Comparison of ENCODE assay signal across 8 cellular contexts in the genomic region with DNA sequence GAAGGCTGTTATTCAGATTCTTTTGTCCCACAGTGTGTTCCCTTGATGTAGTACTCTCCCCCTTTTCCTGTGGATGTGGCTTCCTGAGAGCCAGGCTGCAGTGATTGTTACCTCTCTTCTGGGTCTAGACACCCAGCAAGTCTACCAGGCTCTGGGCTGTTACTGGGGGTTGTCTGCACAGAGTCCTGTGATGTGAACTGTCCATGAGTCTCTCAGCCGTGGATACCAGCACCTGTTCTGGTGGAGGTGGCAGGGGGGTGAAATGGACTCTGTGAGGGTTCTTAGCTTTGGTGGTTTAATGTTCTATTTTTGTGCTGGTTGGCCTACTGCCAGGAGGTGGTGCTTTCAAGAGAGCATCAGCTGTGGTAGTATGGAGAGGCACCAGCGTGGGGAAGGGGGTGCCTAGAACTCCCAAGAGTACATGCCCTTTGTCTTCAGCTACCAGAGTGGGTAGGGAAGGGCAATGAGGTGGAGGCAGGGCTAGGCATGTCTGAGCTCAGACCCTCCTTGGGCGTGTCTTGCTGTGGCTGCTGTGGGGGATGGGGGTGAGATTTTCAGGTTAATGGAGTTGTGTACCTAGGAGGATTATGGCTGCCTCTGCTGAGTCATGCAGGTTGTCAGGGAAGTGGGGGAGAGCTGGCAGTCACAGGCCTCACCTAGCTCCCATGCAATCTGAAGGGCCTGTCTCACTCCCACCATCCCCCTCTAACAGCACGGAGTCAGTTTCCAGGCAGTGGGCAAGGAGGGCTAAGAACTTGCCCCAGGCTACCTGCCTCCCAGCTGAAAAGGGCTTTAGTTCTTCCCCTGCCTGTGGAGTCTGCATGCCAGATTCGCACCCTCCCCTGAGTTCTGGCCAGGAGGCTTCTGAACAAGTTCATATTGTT.
DNase-seq lines count a peak whose midpoint lies in the region; TF ChIP-seq lines count a peak whose summit lies in the region.
"Not testable (repeated sequence)": the region's sequence is repeated elsewhere in the genome, so short reads cannot be mapped to it uniquely, and the experiment has no call there.

No MANE protein-coding gene starts in this region.

- peaks cover 0 to 54% (median 15%) of the 10 kb centered on the region in 3 experiments; a peak in 6 of 7 replicates for H3K36me3 Mint-ChIP-seq in H9 (ENCODE audit: insufficient read depth in 1 of 3, low read depth in 3 of 3)
- not testable (repeated sequence) for H3K36me3 Mint-ChIP-seq in endodermal cell (ENCODE audit: low read depth)

- not testable (repeated sequence) for H2BK5ac ChIP-seq in H9 (ENCODE audit: insufficient read length, low read length)

- not testable (repeated sequence) for H3K79me2 ChIP-seq in H9 (ENCODE audit: insufficient read depth, low read length)

- not testable (repeated sequence) for H3K4me3 Mint-ChIP-seq in H9, endodermal cell

- H3K4me1 ChIP-seq in H9 (ENCODE audit: insufficient read depth, low read length); endodermal cell (ENCODE audit: control insufficient read depth, insufficient read depth, low read length); thyroid gland: not testable (repeated sequence)

- H3K9me3 Mint-ChIP-seq in H9, result peaks cover 31 to 33% of the 10 kb centered on the region in 2 experiments
- H3K9me3 Mint-ChIP-seq in endodermal cell, result peaks cover 62% of the 10 kb centered on the region

- H2BK12ac ChIP-seq in H9 (ENCODE audit: insufficient read length, low read depth, low read length), result not testable (repeated sequence)

- not testable (repeated sequence) for TF ChIP-seq POLR2A in thyroid gland (IDR thresholded peaks at IDR 0.05)

- not testable (repeated sequence) for H3K27me3 ChIP-seq in H9 (ENCODE audit: insufficient read depth, low read length); endodermal cell (ENCODE audit: control insufficient read depth, insufficient read depth, low read length, poor library complexity, severe bottlenecking); thyroid gland

- not testable (repeated sequence) for H2AFZ ChIP-seq in H9 (ENCODE audit: low read length)

- H4K20me1 ChIP-seq in H9 (ENCODE audit: control insufficient read depth, insufficient read depth, insufficient read length), result not testable (repeated sequence)

- not testable (repeated sequence) for H3K4me2 ChIP-seq in H9 (ENCODE audit: insufficient read depth, insufficient read length, low read length)

- not testable (repeated sequence) for H2BK120ac ChIP-seq in H9 (ENCODE audit: low read depth, low read length, poor library complexity, severe bottlenecking)

- TF ChIP-seq CTCF in H9 (conservative IDR thresholded peaks at IDR 0.05); endodermal cell (conservative IDR thresholded peaks at IDR 0.05); thyroid gland (IDR thresholded peaks at IDR 0.05): not testable (repeated sequence)

- H3T11ph ChIP-seq in H9 (ENCODE audit: low read length), result not testable (repeated sequence)

- H2BK20ac ChIP-seq in H9 (ENCODE audit: low read depth, low read length, poor library complexity, severe bottlenecking), result not testable (repeated sequence)

- H3K79me1 ChIP-seq in H9 (ENCODE audit: insufficient read depth, low read depth, low read length, poor library complexity, severe bottlenecking), result not testable (repeated sequence)

- not testable (repeated sequence) for H3K9me3 ChIP-seq in H9 (ENCODE audit: control insufficient read depth, low read depth, low read length); endodermal cell (ENCODE audit: control insufficient read depth, low read length); thyroid gland

- WGBS in H9 (ENCODE audit: extremely low coverage, insufficient read length, low lambda C conversion rate), result no CpG with 5 or more reads among the region's 5 CpGs
- WGBS in endodermal cell (ENCODE audit: insufficient coverage in 1 of 2, insufficient read length in 1 of 2), 2 experiments, result 84% methylated on average over 5 of the region's 5 CpGs; no CpG with 5 or more reads in 1 of the 2 experiments
- 63 to 64% methylated on average over 4 to 5 of the region's 5 CpGs for WGBS in thyroid gland, 2 donors

- H3K56ac ChIP-seq in H9 (ENCODE audit: insufficient read length, low read depth, low read length), result not testable (repeated sequence)

- not testable (repeated sequence) for H2AK5ac ChIP-seq in H9 (ENCODE audit: insufficient read length, low read length)

- H2BK15ac ChIP-seq in H9 (ENCODE audit: low read depth, low read length), result not testable (repeated sequence)

- DNase-seq in DMS153 (lab: John Stamatoyannopoulos, UW) (peak; percentile 93), H9 (peak; percentile 36), NAMALWA (ENCODE audit: low spot score) (peak; percentile 6), NCI-H2029 (lab: John Stamatoyannopoulos, UW) (peak; percentile 84), NCI-H510A treated with DMSO at 0.1 percent for 48 hours (lab: John Stamatoyannopoulos, UW) (peak; percentile 37), SHP77 (lab: John Stamatoyannopoulos, UW) (peak; percentile 16 to 43), endodermal cell (peak; percentile 80), thyroid gland (peak; percentile 60)

- not testable (repeated sequence) for H3K4ac ChIP-seq in H9 (ENCODE audit: low read depth, low read length)

- H3K23me2 ChIP-seq in H9 (ENCODE audit: insufficient read length, low read depth, low read length, poor library complexity, severe bottlenecking), result not testable (repeated sequence)

- H3K14ac ChIP-seq in H9 (ENCODE audit: insufficient read depth, low read length), result not testable (repeated sequence)

- not testable (repeated sequence) for H3K18ac ChIP-seq in H9 (ENCODE audit: insufficient read length, low read depth, low read length)

- H3K27me3 Mint-ChIP-seq in H9 (ENCODE audit: low read depth); endodermal cell (ENCODE audit: insufficient read depth): not testable (repeated sequence)

- not testable (repeated sequence) for H3K9ac ChIP-seq in H9 (ENCODE audit: extremely low read depth, insufficient read length, low read length); endodermal cell (ENCODE audit: extremely low read depth, low read length, poor library complexity, severe bottlenecking)

- H3K27ac Mint-ChIP-seq in H9, result peak overlapping the region; percentile 28 to 88 (median 55); a peak in 4 of 7 replicates
- H3K27ac Mint-ChIP-seq in endodermal cell, result peak overlapping the region; percentile 90

- intact Hi-C loops in thyroid gland (cut with DNase I), result not testable (repeated sequence)

- not testable (repeated sequence) for H4K8ac ChIP-seq in H9 (replicated peaks; ENCODE audit: insufficient read length, low read depth, low read length)

- H3K4me3 ChIP-seq in endodermal cell (ENCODE audit: low read length), result peak overlapping the region; percentile 5
- H3K4me3 ChIP-seq in thyroid gland (replicated peaks in 1 of 3), result not testable (repeated sequence)

- not testable (repeated sequence) for H3K36me3 ChIP-seq in endodermal cell (ENCODE audit: control insufficient read depth, insufficient read depth, low read length); thyroid gland

- H4K5ac ChIP-seq in H9 (ENCODE audit: insufficient read length, low read depth, low read length), result not testable (repeated sequence)

- H3K4me1 Mint-ChIP-seq in H9, result peaks cover 23 to 24% of the 10 kb centered on the region in 2 experiments
- H3K4me1 Mint-ChIP-seq in endodermal cell, result peaks cover 17% of the 10 kb centered on the region

- not testable (repeated sequence) for H4K91ac ChIP-seq in H9 (ENCODE audit: insufficient read length, low read depth, low read length)

- H3K23ac ChIP-seq in H9 (ENCODE audit: insufficient read length, low read depth, low read length), result not testable (repeated sequence)

- not testable (repeated sequence) for H3K27ac ChIP-seq in H9 (ENCODE audit: insufficient read length, low read depth, low read length); endodermal cell (ENCODE audit: low read depth, low read length); thyroid gland

Comparison
In these comparisons a context has a peak if more than half of its experiments do, and no peak if none do; other contexts are left out.
1. DNase-seq: peak in every context shown above with its lines; median percentile 93 in DMS153; 84 in NCI-H2029; 80 in endodermal cell; 60 in thyroid gland; 37 in NCI-H510A treated with DMSO at 0.1 percent for 48 hours; 36 in H9; 30 in SHP77; 6 in NAMALWA.